ENCODE assay signal across 1 cellular context in the genomic region with DNA sequence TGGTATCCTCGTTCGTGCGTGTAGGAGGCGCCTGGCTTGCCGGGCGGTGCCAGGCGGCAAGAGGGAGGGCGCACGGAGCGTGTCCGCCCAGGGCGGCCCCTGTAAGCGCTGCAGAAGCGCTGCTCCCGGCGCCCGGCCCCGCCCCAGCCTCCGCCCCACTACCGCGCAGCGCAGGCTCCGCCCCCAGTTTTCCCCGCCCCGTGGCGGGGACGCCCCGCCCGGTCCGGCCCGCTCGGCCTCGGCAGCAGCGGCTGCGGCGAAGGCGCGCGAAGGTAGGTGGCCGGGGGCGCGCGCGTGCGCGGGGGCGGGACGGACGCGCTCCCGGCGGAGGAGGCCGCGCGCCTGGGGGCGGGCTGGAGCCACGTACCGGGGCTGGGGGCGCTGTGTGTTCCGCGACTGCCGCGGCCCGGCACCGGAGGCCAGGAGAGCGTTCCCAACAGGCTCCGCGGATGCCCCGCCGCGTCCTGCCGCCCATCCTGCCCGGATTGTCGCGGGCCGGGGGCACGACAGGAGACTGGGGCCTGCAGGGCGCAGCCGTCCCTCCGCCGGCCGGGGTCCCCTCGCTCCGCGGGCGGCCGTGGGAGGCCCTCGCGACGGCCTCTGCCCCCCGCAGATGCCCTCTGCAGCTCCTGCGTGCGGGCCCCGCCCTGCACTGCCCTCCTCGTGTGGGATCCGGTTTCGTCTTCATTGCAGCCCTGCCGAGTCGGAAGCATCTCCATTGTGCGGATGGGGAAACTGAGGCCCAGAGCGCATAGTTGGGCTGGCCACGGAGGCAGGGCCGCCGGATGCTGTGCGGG.
A peak's percentile ranks its signal among the peaks of the same experiment; 100 is the strongest.
TF ChIP-seq lines count a peak whose summit lies in the region.

No MANE protein-coding gene starts in this region.

TF ChIP-seq in HepG2, 621 proteins besides CTCF, POLR2A, EP300 and RAD21 (continued from another document and continues in another):
- TF ChIP-seq, protein P1, sequence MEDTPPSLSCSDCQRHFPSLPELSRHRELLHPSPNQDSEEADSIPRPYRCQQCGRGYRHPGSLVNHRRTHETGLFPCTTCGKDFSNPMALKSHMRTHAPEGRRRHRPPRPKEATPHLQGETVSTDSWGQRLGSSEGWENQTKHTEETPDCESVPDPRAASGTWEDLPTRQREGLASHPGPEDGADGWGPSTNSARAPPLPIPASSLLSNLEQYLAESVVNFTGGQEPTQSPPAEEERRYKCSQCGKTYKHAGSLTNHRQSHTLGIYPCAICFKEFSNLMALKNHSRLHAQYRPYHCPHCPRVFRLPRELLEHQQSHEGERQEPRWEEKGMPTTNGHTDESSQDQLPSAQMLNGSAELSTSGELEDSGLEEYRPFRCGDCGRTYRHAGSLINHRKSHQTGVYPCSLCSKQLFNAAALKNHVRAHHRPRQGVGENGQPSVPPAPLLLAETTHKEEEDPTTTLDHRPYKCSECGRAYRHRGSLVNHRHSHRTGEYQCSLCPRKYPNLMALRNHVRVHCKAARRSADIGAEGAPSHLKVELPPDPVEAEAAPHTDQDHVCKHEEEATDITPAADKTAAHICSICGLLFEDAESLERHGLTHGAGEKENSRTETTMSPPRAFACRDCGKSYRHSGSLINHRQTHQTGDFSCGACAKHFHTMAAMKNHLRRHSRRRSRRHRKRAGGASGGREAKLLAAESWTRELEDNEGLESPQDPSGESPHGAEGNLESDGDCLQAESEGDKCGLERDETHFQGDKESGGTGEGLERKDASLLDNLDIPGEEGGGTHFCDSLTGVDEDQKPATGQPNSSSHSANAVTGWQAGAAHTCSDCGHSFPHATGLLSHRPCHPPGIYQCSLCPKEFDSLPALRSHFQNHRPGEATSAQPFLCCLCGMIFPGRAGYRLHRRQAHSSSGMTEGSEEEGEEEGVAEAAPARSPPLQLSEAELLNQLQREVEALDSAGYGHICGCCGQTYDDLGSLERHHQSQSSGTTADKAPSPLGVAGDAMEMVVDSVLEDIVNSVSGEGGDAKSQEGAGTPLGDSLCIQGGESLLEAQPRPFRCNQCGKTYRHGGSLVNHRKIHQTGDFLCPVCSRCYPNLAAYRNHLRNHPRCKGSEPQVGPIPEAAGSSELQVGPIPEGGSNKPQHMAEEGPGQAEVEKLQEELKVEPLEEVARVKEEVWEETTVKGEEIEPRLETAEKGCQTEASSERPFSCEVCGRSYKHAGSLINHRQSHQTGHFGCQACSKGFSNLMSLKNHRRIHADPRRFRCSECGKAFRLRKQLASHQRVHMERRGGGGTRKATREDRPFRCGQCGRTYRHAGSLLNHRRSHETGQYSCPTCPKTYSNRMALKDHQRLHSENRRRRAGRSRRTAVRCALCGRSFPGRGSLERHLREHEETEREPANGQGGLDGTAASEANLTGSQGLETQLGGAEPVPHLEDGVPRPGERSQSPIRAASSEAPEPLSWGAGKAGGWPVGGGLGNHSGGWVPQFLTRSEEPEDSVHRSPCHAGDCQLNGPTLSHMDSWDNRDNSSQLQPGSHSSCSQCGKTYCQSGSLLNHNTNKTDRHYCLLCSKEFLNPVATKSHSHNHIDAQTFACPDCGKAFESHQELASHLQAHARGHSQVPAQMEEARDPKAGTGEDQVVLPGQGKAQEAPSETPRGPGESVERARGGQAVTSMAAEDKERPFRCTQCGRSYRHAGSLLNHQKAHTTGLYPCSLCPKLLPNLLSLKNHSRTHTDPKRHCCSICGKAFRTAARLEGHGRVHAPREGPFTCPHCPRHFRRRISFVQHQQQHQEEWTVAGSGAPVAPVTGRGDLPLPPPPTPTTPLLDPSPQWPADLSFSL (CRISPR knock-in tag; IDR thresholded peaks at IDR 0.05) = no peak
- TF ChIP-seq, protein P2, sequence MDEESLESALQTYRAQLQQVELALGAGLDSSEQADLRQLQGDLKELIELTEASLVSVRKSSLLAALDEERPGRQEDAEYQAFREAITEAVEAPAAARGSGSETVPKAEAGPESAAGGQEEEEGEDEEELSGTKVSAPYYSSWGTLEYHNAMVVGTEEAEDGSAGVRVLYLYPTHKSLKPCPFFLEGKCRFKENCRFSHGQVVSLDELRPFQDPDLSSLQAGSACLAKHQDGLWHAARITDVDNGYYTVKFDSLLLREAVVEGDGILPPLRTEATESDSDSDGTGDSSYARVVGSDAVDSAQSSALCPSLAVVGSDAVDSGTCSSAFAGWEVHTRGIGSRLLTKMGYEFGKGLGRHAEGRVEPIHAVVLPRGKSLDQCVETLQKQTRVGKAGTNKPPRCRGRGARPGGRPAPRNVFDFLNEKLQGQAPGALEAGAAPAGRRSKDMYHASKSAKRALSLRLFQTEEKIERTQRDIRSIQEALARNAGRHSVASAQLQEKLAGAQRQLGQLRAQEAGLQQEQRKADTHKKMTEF (CRISPR knock-in tag; IDR thresholded peaks at IDR 0.05) = no peak
- peak; percentile 39; the same call in 1 of the 2 replicates for TF ChIP-seq ZNF670 (CRISPR knock-in tag; IDR thresholded peaks at IDR 0.05; ENCODE audit: borderline replicate concordance)
- no peak for TF ChIP-seq FOXA1 (IDR thresholded peaks at IDR 0.05)
- TF ChIP-seq FOXA1 (CRISPR knock-in tag; IDR thresholded peaks at IDR 0.05) = no peak
- no peak for TF ChIP-seq ZNF674 (CRISPR knock-in tag; IDR thresholded peaks at IDR 0.05; ENCODE audit: low read depth)
- TF ChIP-seq, protein P3, sequence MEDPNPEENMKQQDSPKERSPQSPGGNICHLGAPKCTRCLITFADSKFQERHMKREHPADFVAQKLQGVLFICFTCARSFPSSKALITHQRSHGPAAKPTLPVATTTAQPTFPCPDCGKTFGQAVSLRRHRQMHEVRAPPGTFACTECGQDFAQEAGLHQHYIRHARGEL (CRISPR knock-in tag; IDR thresholded peaks at IDR 0.05) = no peak
- TF ChIP-seq GLI4 (CRISPR knock-in tag; IDR thresholded peaks at IDR 0.05; ENCODE audit: borderline replicate concordance) = no peak; the same call in 1 of the 2 replicates
- TF ChIP-seq ZNF441 (CRISPR knock-in tag; IDR thresholded peaks at IDR 0.05; ENCODE audit: borderline replicate concordance) = peak; percentile 61
- TF ChIP-seq ZNF20 (CRISPR knock-in tag; IDR thresholded peaks at IDR 0.05) = no peak
- TF ChIP-seq, protein P4, sequence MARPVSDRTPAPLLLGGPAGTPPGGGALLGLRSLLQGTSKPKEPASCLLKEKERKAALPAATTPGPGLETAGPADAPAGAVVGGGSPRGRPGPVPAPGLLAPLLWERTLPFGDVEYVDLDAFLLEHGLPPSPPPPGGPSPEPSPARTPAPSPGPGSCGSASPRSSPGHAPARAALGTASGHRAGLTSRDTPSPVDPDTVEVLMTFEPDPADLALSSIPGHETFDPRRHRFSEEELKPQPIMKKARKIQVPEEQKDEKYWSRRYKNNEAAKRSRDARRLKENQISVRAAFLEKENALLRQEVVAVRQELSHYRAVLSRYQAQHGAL (CRISPR knock-in tag; IDR thresholded peaks at IDR 0.05; ENCODE audit: not compliant biosample characterization) = no peak
- peak; percentile 42; the same call in 1 of the 3 replicates for TF ChIP-seq MXI1 (IDR thresholded peaks at IDR 0.05; ENCODE audit: borderline replicate concordance, low read depth, low read length)
- TF ChIP-seq ZNF766 (CRISPR knock-in tag; IDR thresholded peaks at IDR 0.05; ENCODE audit: borderline replicate concordance) = no peak
- no peak for TF ChIP-seq ZNF24 (IDR thresholded peaks at IDR 0.05)
- TF ChIP-seq ZZZ3 (CRISPR knock-in tag; IDR thresholded peaks at IDR 0.05; ENCODE audit: borderline replicate concordance) = no peak
- TF ChIP-seq ZNF382 (CRISPR knock-in tag; IDR thresholded peaks at IDR 0.05; ENCODE audit: borderline replicate concordance) = no peak
- TF ChIP-seq MAZ (IDR thresholded peaks at IDR 0.05; ENCODE audit: borderline replicate concordance, low read depth, low read length) = 0 out of 2 replicates have a peak, but pooled peaks have one; percentile 21
- peak; percentile 64 for TF ChIP-seq MAZ (CRISPR knock-in tag; IDR thresholded peaks at IDR 0.05; ENCODE audit: low read depth)
- no peak for TF ChIP-seq SIX4 (CRISPR knock-in tag; IDR thresholded peaks at IDR 0.05)
- TF ChIP-seq, protein P5, sequence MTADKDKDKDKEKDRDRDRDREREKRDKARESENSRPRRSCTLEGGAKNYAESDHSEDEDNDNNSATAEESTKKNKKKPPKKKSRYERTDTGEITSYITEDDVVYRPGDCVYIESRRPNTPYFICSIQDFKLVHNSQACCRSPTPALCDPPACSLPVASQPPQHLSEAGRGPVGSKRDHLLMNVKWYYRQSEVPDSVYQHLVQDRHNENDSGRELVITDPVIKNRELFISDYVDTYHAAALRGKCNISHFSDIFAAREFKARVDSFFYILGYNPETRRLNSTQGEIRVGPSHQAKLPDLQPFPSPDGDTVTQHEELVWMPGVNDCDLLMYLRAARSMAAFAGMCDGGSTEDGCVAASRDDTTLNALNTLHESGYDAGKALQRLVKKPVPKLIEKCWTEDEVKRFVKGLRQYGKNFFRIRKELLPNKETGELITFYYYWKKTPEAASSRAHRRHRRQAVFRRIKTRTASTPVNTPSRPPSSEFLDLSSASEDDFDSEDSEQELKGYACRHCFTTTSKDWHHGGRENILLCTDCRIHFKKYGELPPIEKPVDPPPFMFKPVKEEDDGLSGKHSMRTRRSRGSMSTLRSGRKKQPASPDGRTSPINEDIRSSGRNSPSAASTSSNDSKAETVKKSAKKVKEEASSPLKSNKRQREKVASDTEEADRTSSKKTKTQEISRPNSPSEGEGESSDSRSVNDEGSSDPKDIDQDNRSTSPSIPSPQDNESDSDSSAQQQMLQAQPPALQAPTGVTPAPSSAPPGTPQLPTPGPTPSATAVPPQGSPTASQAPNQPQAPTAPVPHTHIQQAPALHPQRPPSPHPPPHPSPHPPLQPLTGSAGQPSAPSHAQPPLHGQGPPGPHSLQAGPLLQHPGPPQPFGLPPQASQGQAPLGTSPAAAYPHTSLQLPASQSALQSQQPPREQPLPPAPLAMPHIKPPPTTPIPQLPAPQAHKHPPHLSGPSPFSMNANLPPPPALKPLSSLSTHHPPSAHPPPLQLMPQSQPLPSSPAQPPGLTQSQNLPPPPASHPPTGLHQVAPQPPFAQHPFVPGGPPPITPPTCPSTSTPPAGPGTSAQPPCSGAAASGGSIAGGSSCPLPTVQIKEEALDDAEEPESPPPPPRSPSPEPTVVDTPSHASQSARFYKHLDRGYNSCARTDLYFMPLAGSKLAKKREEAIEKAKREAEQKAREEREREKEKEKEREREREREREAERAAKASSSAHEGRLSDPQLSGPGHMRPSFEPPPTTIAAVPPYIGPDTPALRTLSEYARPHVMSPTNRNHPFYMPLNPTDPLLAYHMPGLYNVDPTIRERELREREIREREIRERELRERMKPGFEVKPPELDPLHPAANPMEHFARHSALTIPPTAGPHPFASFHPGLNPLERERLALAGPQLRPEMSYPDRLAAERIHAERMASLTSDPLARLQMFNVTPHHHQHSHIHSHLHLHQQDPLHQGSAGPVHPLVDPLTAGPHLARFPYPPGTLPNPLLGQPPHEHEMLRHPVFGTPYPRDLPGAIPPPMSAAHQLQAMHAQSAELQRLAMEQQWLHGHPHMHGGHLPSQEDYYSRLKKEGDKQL (CRISPR knock-in tag; IDR thresholded peaks at IDR 0.05; ENCODE audit: low read depth) = no peak
- TF ChIP-seq, protein P6, sequence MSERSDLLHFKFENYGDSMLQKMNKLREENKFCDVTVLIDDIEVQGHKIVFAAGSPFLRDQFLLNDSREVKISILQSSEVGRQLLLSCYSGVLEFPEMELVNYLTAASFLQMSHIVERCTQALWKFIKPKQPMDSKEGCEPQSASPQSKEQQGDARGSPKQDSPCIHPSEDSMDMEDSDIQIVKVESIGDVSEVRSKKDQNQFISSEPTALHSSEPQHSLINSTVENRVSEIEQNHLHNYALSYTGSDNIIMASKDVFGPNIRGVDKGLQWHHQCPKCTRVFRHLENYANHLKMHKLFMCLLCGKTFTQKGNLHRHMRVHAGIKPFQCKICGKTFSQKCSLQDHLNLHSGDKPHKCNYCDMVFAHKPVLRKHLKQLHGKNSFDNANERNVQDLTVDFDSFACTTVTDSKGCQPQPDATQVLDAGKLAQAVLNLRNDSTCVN (CRISPR knock-in tag; IDR thresholded peaks at IDR 0.05; ENCODE audit: borderline replicate concordance) = no peak
- TF ChIP-seq MYNN (CRISPR knock-in tag; IDR thresholded peaks at IDR 0.05; ENCODE audit: low read depth) = no peak
- no peak for TF ChIP-seq SP140L (CRISPR knock-in tag; IDR thresholded peaks at IDR 0.05; ENCODE audit: borderline replicate concordance)
- TF ChIP-seq ZNF296 (CRISPR knock-in tag; conservative IDR thresholded peaks at IDR 0.05) = no peak
- TF ChIP-seq ASH2L (IDR thresholded peaks at IDR 0.05; ENCODE audit: insufficient read length, low read depth, low read length) = no peak
- no peak for TF ChIP-seq YEATS2 (CRISPR knock-in tag; IDR thresholded peaks at IDR 0.05; ENCODE audit: borderline replicate concordance)
- no peak for TF ChIP-seq PRMT3 (CRISPR knock-in tag; IDR thresholded peaks at IDR 0.05; ENCODE audit: borderline replicate concordance, low read depth)
- TF ChIP-seq, protein P7, sequence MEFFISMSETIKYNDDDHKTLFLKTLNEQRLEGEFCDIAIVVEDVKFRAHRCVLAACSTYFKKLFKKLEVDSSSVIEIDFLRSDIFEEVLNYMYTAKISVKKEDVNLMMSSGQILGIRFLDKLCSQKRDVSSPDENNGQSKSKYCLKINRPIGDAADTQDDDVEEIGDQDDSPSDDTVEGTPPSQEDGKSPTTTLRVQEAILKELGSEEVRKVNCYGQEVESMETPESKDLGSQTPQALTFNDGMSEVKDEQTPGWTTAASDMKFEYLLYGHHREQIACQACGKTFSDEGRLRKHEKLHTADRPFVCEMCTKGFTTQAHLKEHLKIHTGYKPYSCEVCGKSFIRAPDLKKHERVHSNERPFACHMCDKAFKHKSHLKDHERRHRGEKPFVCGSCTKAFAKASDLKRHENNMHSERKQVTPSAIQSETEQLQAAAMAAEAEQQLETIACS (CRISPR knock-in tag; IDR thresholded peaks at IDR 0.05) = peak; percentile 90
- no peak for TF ChIP-seq SMAD3 (CRISPR knock-in tag; IDR thresholded peaks at IDR 0.05)
- TF ChIP-seq ZIK1 (CRISPR knock-in tag; IDR thresholded peaks at IDR 0.05; ENCODE audit: borderline replicate concordance, low read depth) = 0 out of 2 replicates have a peak, but pooled peaks have one; percentile 30
- TF ChIP-seq, protein P8, sequence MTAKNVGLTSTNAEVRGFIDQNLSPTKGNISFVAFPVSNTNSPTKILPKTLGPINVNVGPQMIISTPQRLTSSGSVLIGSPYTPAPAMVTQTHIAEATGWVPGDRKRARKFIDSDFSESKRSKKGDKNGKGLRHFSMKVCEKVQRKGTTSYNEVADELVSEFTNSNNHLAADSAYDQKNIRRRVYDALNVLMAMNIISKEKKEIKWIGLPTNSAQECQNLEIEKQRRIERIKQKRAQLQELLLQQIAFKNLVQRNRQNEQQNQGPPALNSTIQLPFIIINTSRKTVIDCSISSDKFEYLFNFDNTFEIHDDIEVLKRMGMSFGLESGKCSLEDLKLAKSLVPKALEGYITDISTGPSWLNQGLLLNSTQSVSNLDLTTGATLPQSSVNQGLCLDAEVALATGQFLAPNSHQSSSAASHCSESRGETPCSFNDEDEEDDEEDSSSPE (CRISPR knock-in tag; IDR thresholded peaks at IDR 0.05) = peak; percentile 49; the same call in 1 of the 2 replicates
- 0 out of 2 replicates have a peak, but pooled peaks have one; percentile 17 for TF ChIP-seq MIXL1 (CRISPR knock-in tag; IDR thresholded peaks at IDR 0.05)
- TF ChIP-seq, protein P9, sequence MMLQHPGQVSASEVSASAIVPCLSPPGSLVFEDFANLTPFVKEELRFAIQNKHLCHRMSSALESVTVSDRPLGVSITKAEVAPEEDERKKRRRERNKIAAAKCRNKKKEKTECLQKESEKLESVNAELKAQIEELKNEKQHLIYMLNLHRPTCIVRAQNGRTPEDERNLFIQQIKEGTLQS (CRISPR knock-in tag; IDR thresholded peaks at IDR 0.05) = no peak
- TF ChIP-seq ZNF605 (CRISPR knock-in tag; IDR thresholded peaks at IDR 0.05) = no peak
- no peak for TF ChIP-seq BCL6 (CRISPR knock-in tag; IDR thresholded peaks at IDR 0.05)
- no peak for TF ChIP-seq U2AF1 (optimal IDR thresholded peaks at IDR 0.05; ENCODE audit: low read depth, low read length)
- TF ChIP-seq ZNF12 (CRISPR knock-in tag; IDR thresholded peaks at IDR 0.05) = no peak
- no peak for TF ChIP-seq ZBTB42 (CRISPR knock-in tag; IDR thresholded peaks at IDR 0.05)
- no peak for TF ChIP-seq ZNF839 (CRISPR knock-in tag; IDR thresholded peaks at IDR 0.05; ENCODE audit: borderline replicate concordance)
